ENCODE assay signal across 1 cellular context in the genomic region with DNA sequence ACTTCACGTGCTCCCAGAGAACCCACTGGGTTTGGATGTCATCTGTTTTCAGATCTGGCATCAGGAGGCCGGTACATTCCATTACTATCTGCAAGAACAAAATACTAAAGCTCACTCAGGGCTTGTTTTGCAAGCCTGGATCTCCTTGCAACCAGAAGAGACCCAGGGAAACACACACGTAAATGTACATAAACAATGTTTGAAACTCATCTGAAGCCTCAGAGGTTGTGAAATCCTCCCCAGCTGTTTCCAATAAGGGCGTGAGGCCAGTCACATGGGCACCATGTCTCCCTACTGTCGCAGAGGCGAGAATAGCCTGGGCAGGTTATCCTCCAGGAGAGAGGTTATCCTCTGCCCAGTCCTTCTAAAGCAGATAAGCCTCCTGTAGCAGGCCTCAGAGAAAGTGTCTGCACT.
A peak's percentile ranks its signal among the peaks of the same experiment; 100 is the strongest.
TF ChIP-seq lines count a peak whose summit lies in the region.

No MANE protein-coding gene starts in this region.

TF ChIP-seq in HepG2, 621 proteins besides CTCF, POLR2A, EP300 and RAD21 (continued from another document and continues in another):
- no peak for TF ChIP-seq ZMAT5 (CRISPR knock-in tag; IDR thresholded peaks at IDR 0.05; ENCODE audit: borderline replicate concordance, low read depth)
- TF ChIP-seq ZFYVE20 (CRISPR knock-in tag; IDR thresholded peaks at IDR 0.05; ENCODE audit: borderline replicate concordance, low read depth): no peak
- TF ChIP-seq ZNF280B (CRISPR knock-in tag; IDR thresholded peaks at IDR 0.05; ENCODE audit: borderline replicate concordance): no peak
- no peak for TF ChIP-seq HOXA7 (CRISPR knock-in tag; IDR thresholded peaks at IDR 0.05)
- no peak for TF ChIP-seq POLR2G (IDR thresholded peaks at IDR 0.05; ENCODE audit: low read depth, low read length)
- no peak for TF ChIP-seq TBP (CRISPR knock-in tag; IDR thresholded peaks at IDR 0.05)
- no peak for TF ChIP-seq TBL1XR1 (IDR thresholded peaks at IDR 0.05; ENCODE audit: borderline replicate concordance, low read length, partially characterized antibody)
- TF ChIP-seq HMGXB4 (CRISPR knock-in tag; IDR thresholded peaks at IDR 0.05; ENCODE audit: borderline replicate concordance in 1 of 2, low read depth in 1 of 2): 0 out of 4 replicates have a peak, but pooled peaks of 1 of the 2 experiments have one; percentile 38
- TF ChIP-seq ZNF652 (CRISPR knock-in tag; IDR thresholded peaks at IDR 0.05; ENCODE audit: borderline replicate concordance, low read depth): no peak
- no peak for TF ChIP-seq BRCA1 (CRISPR knock-in tag; IDR thresholded peaks at IDR 0.05)
- no peak for TF ChIP-seq ZNF747 (CRISPR knock-in tag; IDR thresholded peaks at IDR 0.05; ENCODE audit: borderline replicate concordance)
- peak; percentile 89 for TF ChIP-seq SALL1 (CRISPR knock-in tag; IDR thresholded peaks at IDR 0.05)
- TF ChIP-seq AKAP8 (CRISPR knock-in tag; IDR thresholded peaks at IDR 0.05): no peak
- no peak for TF ChIP-seq ZNF251 (CRISPR knock-in tag; IDR thresholded peaks at IDR 0.05)
- TF ChIP-seq RBM39 (IDR thresholded peaks at IDR 0.05; ENCODE audit: low read depth, low read length, poor library complexity, severe bottlenecking): no peak
- TF ChIP-seq, protein P1, sequence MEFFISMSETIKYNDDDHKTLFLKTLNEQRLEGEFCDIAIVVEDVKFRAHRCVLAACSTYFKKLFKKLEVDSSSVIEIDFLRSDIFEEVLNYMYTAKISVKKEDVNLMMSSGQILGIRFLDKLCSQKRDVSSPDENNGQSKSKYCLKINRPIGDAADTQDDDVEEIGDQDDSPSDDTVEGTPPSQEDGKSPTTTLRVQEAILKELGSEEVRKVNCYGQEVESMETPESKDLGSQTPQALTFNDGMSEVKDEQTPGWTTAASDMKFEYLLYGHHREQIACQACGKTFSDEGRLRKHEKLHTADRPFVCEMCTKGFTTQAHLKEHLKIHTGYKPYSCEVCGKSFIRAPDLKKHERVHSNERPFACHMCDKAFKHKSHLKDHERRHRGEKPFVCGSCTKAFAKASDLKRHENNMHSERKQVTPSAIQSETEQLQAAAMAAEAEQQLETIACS (CRISPR knock-in tag; IDR thresholded peaks at IDR 0.05): no peak
- TF ChIP-seq GLMP (CRISPR knock-in tag; IDR thresholded peaks at IDR 0.05; ENCODE audit: borderline replicate concordance): no peak
- no peak for TF ChIP-seq SMARCE1 (IDR thresholded peaks at IDR 0.05; ENCODE audit: borderline replicate concordance)
- TF ChIP-seq, protein P2, sequence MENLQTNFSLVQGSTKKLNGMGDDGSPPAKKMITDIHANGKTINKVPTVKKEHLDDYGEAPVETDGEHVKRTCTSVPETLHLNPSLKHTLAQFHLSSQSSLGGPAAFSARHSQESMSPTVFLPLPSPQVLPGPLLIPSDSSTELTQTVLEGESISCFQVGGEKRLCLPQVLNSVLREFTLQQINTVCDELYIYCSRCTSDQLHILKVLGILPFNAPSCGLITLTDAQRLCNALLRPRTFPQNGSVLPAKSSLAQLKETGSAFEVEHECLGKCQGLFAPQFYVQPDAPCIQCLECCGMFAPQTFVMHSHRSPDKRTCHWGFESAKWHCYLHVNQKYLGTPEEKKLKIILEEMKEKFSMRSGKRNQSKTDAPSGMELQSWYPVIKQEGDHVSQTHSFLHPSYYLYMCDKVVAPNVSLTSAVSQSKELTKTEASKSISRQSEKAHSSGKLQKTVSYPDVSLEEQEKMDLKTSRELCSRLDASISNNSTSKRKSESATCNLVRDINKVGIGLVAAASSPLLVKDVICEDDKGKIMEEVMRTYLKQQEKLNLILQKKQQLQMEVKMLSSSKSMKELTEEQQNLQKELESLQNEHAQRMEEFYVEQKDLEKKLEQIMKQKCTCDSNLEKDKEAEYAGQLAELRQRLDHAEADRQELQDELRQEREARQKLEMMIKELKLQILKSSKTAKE (CRISPR knock-in tag; IDR thresholded peaks at IDR 0.05; ENCODE audit: borderline replicate concordance): no peak
- no peak for TF ChIP-seq ZNF605 (CRISPR knock-in tag; IDR thresholded peaks at IDR 0.05)
- TF ChIP-seq, protein P3, sequence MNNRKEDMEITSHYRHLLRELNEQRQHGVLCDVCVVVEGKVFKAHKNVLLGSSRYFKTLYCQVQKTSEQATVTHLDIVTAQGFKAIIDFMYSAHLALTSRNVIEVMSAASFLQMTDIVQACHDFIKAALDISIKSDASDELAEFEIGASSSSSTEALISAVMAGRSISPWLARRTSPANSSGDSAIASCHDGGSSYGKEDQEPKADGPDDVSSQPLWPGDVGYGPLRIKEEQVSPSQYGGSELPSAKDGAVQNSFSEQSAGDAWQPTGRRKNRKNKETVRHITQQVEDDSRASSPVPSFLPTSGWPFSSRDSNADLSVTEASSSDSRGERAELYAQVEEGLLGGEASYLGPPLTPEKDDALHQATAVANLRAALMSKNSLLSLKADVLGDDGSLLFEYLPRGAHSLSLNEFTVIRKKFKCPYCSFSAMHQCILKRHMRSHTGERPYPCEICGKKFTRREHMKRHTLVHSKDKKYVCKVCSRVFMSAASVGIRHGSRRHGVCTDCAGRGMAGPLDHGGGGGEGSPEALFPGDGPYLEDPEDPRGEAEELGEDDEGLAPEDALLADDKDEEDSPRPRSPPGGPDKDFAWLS (CRISPR knock-in tag; IDR thresholded peaks at IDR 0.05; ENCODE audit: borderline replicate concordance): no peak
- TF ChIP-seq ELF1 (CRISPR knock-in tag; IDR thresholded peaks at IDR 0.05): no peak
- no peak for TF ChIP-seq ARNT2 (CRISPR knock-in tag; IDR thresholded peaks at IDR 0.05; ENCODE audit: low read depth)
- TF ChIP-seq ZNF816 (CRISPR knock-in tag; IDR thresholded peaks at IDR 0.05; ENCODE audit: borderline replicate concordance): no peak
- TF ChIP-seq SMAD9 (CRISPR knock-in tag; IDR thresholded peaks at IDR 0.05): no peak
- no peak for TF ChIP-seq NR2F6 (IDR thresholded peaks at IDR 0.05)
- 0 out of 2 replicates have a peak, but pooled peaks have one; percentile 36 for TF ChIP-seq NR2F6 (CRISPR knock-in tag; IDR thresholded peaks at IDR 0.05)
- TF ChIP-seq ZNF501 (CRISPR knock-in tag; IDR thresholded peaks at IDR 0.05): no peak
- TF ChIP-seq, protein P4, sequence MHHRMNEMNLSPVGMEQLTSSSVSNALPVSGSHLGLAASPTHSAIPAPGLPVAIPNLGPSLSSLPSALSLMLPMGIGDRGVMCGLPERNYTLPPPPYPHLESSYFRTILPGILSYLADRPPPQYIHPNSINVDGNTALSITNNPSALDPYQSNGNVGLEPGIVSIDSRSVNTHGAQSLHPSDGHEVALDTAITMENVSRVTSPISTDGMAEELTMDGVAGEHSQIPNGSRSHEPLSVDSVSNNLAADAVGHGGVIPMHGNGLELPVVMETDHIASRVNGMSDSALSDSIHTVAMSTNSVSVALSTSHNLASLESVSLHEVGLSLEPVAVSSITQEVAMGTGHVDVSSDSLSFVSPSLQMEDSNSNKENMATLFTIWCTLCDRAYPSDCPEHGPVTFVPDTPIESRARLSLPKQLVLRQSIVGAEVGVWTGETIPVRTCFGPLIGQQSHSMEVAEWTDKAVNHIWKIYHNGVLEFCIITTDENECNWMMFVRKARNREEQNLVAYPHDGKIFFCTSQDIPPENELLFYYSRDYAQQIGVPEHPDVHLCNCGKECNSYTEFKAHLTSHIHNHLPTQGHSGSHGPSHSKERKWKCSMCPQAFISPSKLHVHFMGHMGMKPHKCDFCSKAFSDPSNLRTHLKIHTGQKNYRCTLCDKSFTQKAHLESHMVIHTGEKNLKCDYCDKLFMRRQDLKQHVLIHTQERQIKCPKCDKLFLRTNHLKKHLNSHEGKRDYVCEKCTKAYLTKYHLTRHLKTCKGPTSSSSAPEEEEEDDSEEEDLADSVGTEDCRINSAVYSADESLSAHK (CRISPR knock-in tag; IDR thresholded peaks at IDR 0.05; ENCODE audit: borderline replicate concordance): no peak
- no peak for TF ChIP-seq ETS1 (CRISPR knock-in tag; IDR thresholded peaks at IDR 0.05)
- no peak for TF ChIP-seq KLF9 (CRISPR knock-in tag; IDR thresholded peaks at IDR 0.05; ENCODE audit: low read depth)
- no peak for TF ChIP-seq NPAS2 (CRISPR knock-in tag; IDR thresholded peaks at IDR 0.05; ENCODE audit: borderline replicate concordance)
- TF ChIP-seq ZFP41 (CRISPR knock-in tag; IDR thresholded peaks at IDR 0.05; ENCODE audit: borderline replicate concordance): no peak
- TF ChIP-seq ZNF101 (CRISPR knock-in tag; IDR thresholded peaks at IDR 0.05; ENCODE audit: borderline replicate concordance, low read depth): no peak
